8 cellular contexts compared by ENCODE assay signal in genomic region chr17:7313890-7314718, GRCh38. TPM values are rescaled to one million over a fixed set of nuclear protein-coding genes. Genes with fewer than 3 reads are reported as not detected.
DNase-seq lines count a peak whose midpoint lies in the region; ATAC-seq lines count a peak whose summit lies in the region.

No MANE protein-coding gene starts in this region.

- CTCF ChIA-PET in activated CD8-positive, alpha-beta T cell treated with anti-CD3 and anti-CD28 coated beads, Interleukin-2, amount 10 ng/mL, durations not matched to agents 7 days and 5 days (lab: Charles Lee), result interaction anchor here (1.0 to 1.9 kb wide), 3 partner anchors 8 to 23 kb away, joined by 3 to 6 read pairs (median 4); partner anchors contain the start of genes ACAP1 and NEURL4

- peak; percentile 67 for DNase-seq in activated CD4-positive, alpha-beta T cell treated with anti-CD3 and anti-CD28 coated beads, Interleukin-2, amount 10 ng/mL, durations not matched to agents 24 days and 14 days
- no peak for DNase-seq in activated CD4-positive, alpha-beta T cell treated with anti-CD3 and anti-CD28 coated beads for 1 hour
- no peak for DNase-seq in activated CD8-positive, alpha-beta T cell treated with anti-CD3 and anti-CD28 coated beads, Interleukin-2, amount 10 ng/mL, durations not matched to agents 7 days and 5 days
- DNase-seq in substantia nigra (lab: John Stamatoyannopoulos, UW) (no peak), HuH-7 (ENCODE audit: low spot score) (no peak), left lobe of liver (ENCODE audit: low spot score) (no peak)

- peaks cover 53% of the 10 kb centered on the region for H3K4me1 Mint-ChIP-seq in activated CD4-positive, alpha-beta T cell treated with anti-CD3 and anti-CD28 coated beads, Interleukin-2, amount 10 ng/mL, durations not matched to agents 24 days and 14 days
- peaks cover 70% of the 10 kb centered on the region for H3K4me1 Mint-ChIP-seq in activated CD8-positive, alpha-beta T cell treated with anti-CD3 and anti-CD28 coated beads, Interleukin-2, amount 10 ng/mL, durations not matched to agents 7 days and 5 days (ENCODE audit: low read depth)

- intact Hi-C loops in activated CD4-positive, alpha-beta T cell treated with anti-CD3 and anti-CD28 coated beads, Interleukin-2, amount 10 ng/mL, durations not matched to agents 24 days and 14 days (cut with micrococcal nuclease), result loop anchor here (2.0 kb wide), 2 partner anchors 15 to 71 kb away; partner anchors contain the start of genes GABARAP and NEURL4

- H3K36me3 Mint-ChIP-seq in activated CD4-positive, alpha-beta T cell treated with anti-CD3 and anti-CD28 coated beads, Interleukin-2, amount 10 ng/mL, durations not matched to agents 24 days and 14 days (ENCODE audit: low read depth), result peaks cover 67% of the 10 kb centered on the region
- H3K36me3 Mint-ChIP-seq in activated CD8-positive, alpha-beta T cell treated with anti-CD3 and anti-CD28 coated beads, Interleukin-2, amount 10 ng/mL, durations not matched to agents 7 days and 5 days (ENCODE audit: low read depth), result peaks cover 72% of the 10 kb centered on the region

- POLR2A ChIA-PET in activated CD8-positive, alpha-beta T cell treated with anti-CD3 and anti-CD28 coated beads, Interleukin-2, amount 10 ng/mL, durations not matched to agents 7 days and 5 days (lab: Charles Lee), result interaction anchor here (0.5 to 3.7 kb wide), 10 partner anchors 13 to 312 kb away, joined by 3 to 24 read pairs (median 4); partner anchors contain the start of genes ACAP1, NEURL4 and SLC16A13

- peak overlapping the region; percentile 85 for H3K4me3 Mint-ChIP-seq in activated CD4-positive, alpha-beta T cell treated with anti-CD3 and anti-CD28 coated beads, Interleukin-2, amount 10 ng/mL, durations not matched to agents 24 days and 14 days
- peak overlapping the region; percentile 82 for H3K4me3 Mint-ChIP-seq in activated CD8-positive, alpha-beta T cell treated with anti-CD3 and anti-CD28 coated beads, Interleukin-2, amount 10 ng/mL, durations not matched to agents 7 days and 5 days

- H3K9ac ChIP-seq in iPS-20b (ENCODE audit: low read depth, low read length), result peak overlapping the region; percentile 86

- no peaks in the 10 kb centered on the region for H3K9me3 ChIP-seq in iPS-20b (ENCODE audit: insufficient read depth, low read depth, low read length)

- H3K27me3 Mint-ChIP-seq in activated CD4-positive, alpha-beta T cell treated with anti-CD3 and anti-CD28 coated beads, Interleukin-2, amount 10 ng/mL, durations not matched to agents 24 days and 14 days, result no peaks in the 10 kb centered on the region
- no peaks in the 10 kb centered on the region for H3K27me3 Mint-ChIP-seq in activated CD8-positive, alpha-beta T cell treated with anti-CD3 and anti-CD28 coated beads, Interleukin-2, amount 10 ng/mL, durations not matched to agents 7 days and 5 days (ENCODE audit: low read depth)

- H3K27ac ChIP-seq in iPS-20b (ENCODE audit: low read length) (no peak overlapping the region), substantia nigra (ENCODE audit: low read depth, low read length, poor library complexity, severe bottlenecking) (peak overlapping the region; percentile 95)

- H3K27ac Mint-ChIP-seq in activated CD4-positive, alpha-beta T cell treated with anti-CD3 and anti-CD28 coated beads, Interleukin-2, amount 10 ng/mL, durations not matched to agents 24 days and 14 days, result peak overlapping the region; percentile 83
- peak overlapping the region; percentile 90 for H3K27ac Mint-ChIP-seq in activated CD8-positive, alpha-beta T cell treated with anti-CD3 and anti-CD28 coated beads, Interleukin-2, amount 10 ng/mL, durations not matched to agents 7 days and 5 days

- H3K9me3 Mint-ChIP-seq in activated CD4-positive, alpha-beta T cell treated with anti-CD3 and anti-CD28 coated beads, Interleukin-2, amount 10 ng/mL, durations not matched to agents 24 days and 14 days, result no peaks in the 10 kb centered on the region
- no peaks in the 10 kb centered on the region for H3K9me3 Mint-ChIP-seq in activated CD8-positive, alpha-beta T cell treated with anti-CD3 and anti-CD28 coated beads, Interleukin-2, amount 10 ng/mL, durations not matched to agents 7 days and 5 days (ENCODE audit: insufficient read depth)

- ATAC-seq in activated CD8-positive, alpha-beta T cell treated with anti-CD3 and anti-CD28 coated beads, Interleukin-2, amount 10 ng/mL, durations not matched to agents 7 days and 5 days, result no peak
- ATAC-seq in GM18873 (IDR thresholded peaks at IDR 0.05; ENCODE audit: low FRiP score, unreplicated experiment) (no peak), left lobe of liver (no peak)

- H3K4me1 ChIP-seq in iPS-20b (ENCODE audit: insufficient read depth, low read length), result peaks cover 4% of the 10 kb centered on the region; the same call in 1 of the 2 replicates

- H3K36me3 ChIP-seq in iPS-20b (ENCODE audit: insufficient read depth, low read depth, low read length), result peaks cover 81% of the 10 kb centered on the region

- no peaks in the 10 kb centered on the region for H3K27me3 ChIP-seq in iPS-20b (ENCODE audit: insufficient read depth, low read length)

- H3K4me3 ChIP-seq in iPS-20b (ENCODE audit: low read length), result peak overlapping the region; percentile 87

RNA-seq across cellular contexts. Expression of gene GPS2, which starts 1.1 kb away (rescaled TPM):
- total RNA-seq in activated CD4-positive, alpha-beta T cell treated with anti-CD3 and anti-CD28 coated beads, Interleukin-2, amount 10 ng/mL, durations not matched to agents 24 days and 14 days, result 51.5 and 56.2 TPM in 2 replicates
- 10 to 100 TPM; 86.3 to 88.0 TPM for total RNA-seq in activated CD8-positive, alpha-beta T cell treated with anti-CD3 and anti-CD28 coated beads, Interleukin-2, amount 10 ng/mL, durations not matched to agents 7 days and 5 days
- 21.2 TPM for total RNA-seq in left lobe of liver

RNA-seq across cellular contexts. Expression of gene EIF5A, which starts 6.7 kb away (rescaled TPM):
- total RNA-seq in activated CD4-positive, alpha-beta T cell treated with anti-CD3 and anti-CD28 coated beads, Interleukin-2, amount 10 ng/mL, durations not matched to agents 24 days and 14 days, result 1,303 and 1,327 TPM in 2 replicates
- total RNA-seq in activated CD8-positive, alpha-beta T cell treated with anti-CD3 and anti-CD28 coated beads, Interleukin-2, amount 10 ng/mL, durations not matched to agents 7 days and 5 days, result 100 to 1,000 TPM; 685 to 690 TPM
- 242 TPM for total RNA-seq in left lobe of liver

RNA-seq across cellular contexts. Expression of gene NEURL4, which starts 15.0 kb away (rescaled TPM):
- total RNA-seq in activated CD4-positive, alpha-beta T cell treated with anti-CD3 and anti-CD28 coated beads, Interleukin-2, amount 10 ng/mL, durations not matched to agents 24 days and 14 days, result 59.3 and 59.6 TPM in 2 replicates
- total RNA-seq in activated CD8-positive, alpha-beta T cell treated with anti-CD3 and anti-CD28 coated beads, Interleukin-2, amount 10 ng/mL, durations not matched to agents 7 days and 5 days, result 10 to 100 TPM; 45.6 to 47.0 TPM
- 17.0 TPM for total RNA-seq in left lobe of liver

RNA-seq across cellular contexts. Expression of gene YBX2, which starts 19.7 kb away (rescaled TPM):
- 0.21 and 0.33 TPM in 2 replicates for total RNA-seq in activated CD4-positive, alpha-beta T cell treated with anti-CD3 and anti-CD28 coated beads, Interleukin-2, amount 10 ng/mL, durations not matched to agents 24 days and 14 days
- total RNA-seq in activated CD8-positive, alpha-beta T cell treated with anti-CD3 and anti-CD28 coated beads, Interleukin-2, amount 10 ng/mL, durations not matched to agents 7 days and 5 days, result under 1 TPM; 0.37 to 0.66 TPM
- total RNA-seq in left lobe of liver, result 0.81 TPM

RNA-seq across cellular contexts. Expression of gene ACAP1, which starts 22.2 kb away (rescaled TPM):
- total RNA-seq in activated CD4-positive, alpha-beta T cell treated with anti-CD3 and anti-CD28 coated beads, Interleukin-2, amount 10 ng/mL, durations not matched to agents 24 days and 14 days, result 262 and 275 TPM in 2 replicates
- 100 to 1,000 TPM; 573 to 605 TPM for total RNA-seq in activated CD8-positive, alpha-beta T cell treated with anti-CD3 and anti-CD28 coated beads, Interleukin-2, amount 10 ng/mL, durations not matched to agents 7 days and 5 days
- 3.4 TPM for total RNA-seq in left lobe of liver
